1 cellular context compared by ENCODE assay signal in the genomic region with DNA sequence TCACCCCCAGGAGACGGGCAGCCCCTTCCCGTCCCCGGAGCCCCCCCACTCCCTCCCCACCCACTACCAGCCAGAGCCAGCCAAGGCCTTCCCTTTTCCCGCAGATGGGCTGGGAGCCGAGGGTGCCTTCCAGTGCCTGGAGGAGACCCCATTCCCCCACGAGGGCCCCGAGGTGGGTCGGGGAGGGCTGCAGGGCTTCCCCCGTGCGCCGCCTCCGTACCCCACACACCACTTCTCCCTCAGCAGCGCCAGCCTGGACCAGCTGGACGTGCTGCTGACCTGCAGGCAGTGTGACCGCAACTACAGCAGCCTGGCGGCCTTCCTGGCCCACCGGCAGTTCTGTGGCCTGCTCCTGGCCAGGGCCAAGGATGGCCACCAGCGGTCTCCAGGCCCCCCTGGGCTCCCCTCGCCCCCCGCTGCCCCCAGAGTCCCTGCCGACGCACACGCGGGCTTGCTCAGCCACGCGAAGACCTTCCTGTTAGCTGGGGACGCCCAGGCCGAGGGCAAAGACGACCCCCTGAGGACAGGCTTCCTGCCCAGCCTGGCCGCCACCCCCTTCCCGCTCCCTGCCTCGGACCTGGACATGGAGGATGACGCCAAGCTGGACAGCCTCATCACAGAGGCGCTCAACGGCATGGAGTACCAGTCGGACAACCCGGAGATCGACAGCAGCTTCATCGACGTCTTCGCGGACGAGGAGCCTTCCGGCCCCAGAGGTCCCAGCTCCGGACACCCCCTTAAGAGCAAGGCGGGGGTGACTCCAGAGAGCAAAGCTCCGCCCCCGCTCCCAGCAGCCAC.
TF ChIP-seq lines count a peak whose summit lies in the region.

No MANE protein-coding gene starts in this region.

TF ChIP-seq in HepG2, 621 proteins besides CTCF, POLR2A, EP300 and RAD21:
- TF ChIP-seq MIER2 (CRISPR knock-in tag; IDR thresholded peaks at IDR 0.05) (no peak), EZH2 (conservative IDR thresholded peaks at IDR 0.05; ENCODE audit: low read depth, low read length) (peak; percentile 72), HNRNPK (IDR thresholded peaks at IDR 0.05; ENCODE audit: low read depth, low read length, poor library complexity, severe bottlenecking) (peak; percentile 21)
TF ChIP-seq in HepG2: peak in this region for 2.
